Comparison of ENCODE assay signal across 16 cellular contexts in the genomic region with DNA sequence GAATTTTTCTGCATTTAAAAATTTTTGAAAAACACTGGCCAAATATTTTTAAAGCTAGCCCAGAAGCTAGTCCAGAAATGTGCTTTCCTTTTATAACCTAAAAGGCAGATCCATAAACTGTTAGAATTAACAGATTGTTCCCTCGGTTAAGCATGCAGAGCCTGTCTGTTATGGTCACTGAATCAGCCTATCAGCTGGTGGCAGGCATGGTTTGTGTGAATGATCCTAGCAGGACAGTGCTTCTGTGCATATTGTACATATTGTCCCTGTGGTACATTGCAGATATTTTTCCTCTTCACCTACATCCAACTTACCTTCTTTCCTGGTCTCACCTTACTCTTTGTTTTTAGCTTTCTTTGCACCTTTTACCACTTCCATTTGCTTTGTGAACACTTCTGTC. TPM values are rescaled to one million over a fixed set of nuclear protein-coding genes. Genes with fewer than 3 reads are reported as not detected.
"Had no signal": no experiment of that assay in that cellular context is flagged by ENCODE, and none has a peak within 500 bp of the region (broad histone marks: within the 10 kb centered on the region; RNA-seq: fewer than 3 reads in every experiment).

No MANE protein-coding gene starts in this region.

- H3K9me3 Mint-ChIP-seq: activated CD4-positive, alpha-beta memory T cell treated with anti-CD3 and anti-CD28 coated beads for 36 hours; activated naive CD4-positive, alpha-beta T cell treated with anti-CD3 and anti-CD28 coated beads, Interleukin-2, amount 50 U/mL, for 24 hours; activated T-cell treated with anti-CD3 and anti-CD28 coated beads, Interleukin-2, amount 50 U/mL, for 4 hours; immature natural killer cell had no signal

- H3K4me1 Mint-ChIP-seq: activated CD4-positive, alpha-beta T cell treated with anti-CD3 and anti-CD28 coated beads for 36 hours; activated naive CD4-positive, alpha-beta T cell treated with anti-CD3 and anti-CD28 coated beads, Interleukin-2, amount 50 U/mL, for 24 hours; immature natural killer cell had no signal

- ATAC-seq: activated CD4-positive, alpha-beta T cell treated with anti-CD3 and anti-CD28 coated beads for 36 hours; activated T-cell treated with anti-CD3 and anti-CD28 coated beads, Interleukin-2, amount 50 U/mL, for 4 hours; lower lobe of right lung had no signal

- H3K27ac Mint-ChIP-seq: activated CD4-positive, alpha-beta memory T cell treated with anti-CD3 and anti-CD28 coated beads for 36 hours; activated CD4-positive, alpha-beta T cell treated with anti-CD3 and anti-CD28 coated beads for 36 hours; activated naive CD4-positive, alpha-beta T cell treated with anti-CD3 and anti-CD28 coated beads, Interleukin-2, amount 50 U/mL, for 24 hours; immature natural killer cell had no signal

- H3K4me3 Mint-ChIP-seq: activated CD4-positive, alpha-beta memory T cell treated with anti-CD3 and anti-CD28 coated beads for 36 hours; activated CD4-positive, alpha-beta T cell treated with anti-CD3 and anti-CD28 coated beads for 36 hours; activated naive CD4-positive, alpha-beta T cell treated with anti-CD3 and anti-CD28 coated beads, Interleukin-2, amount 50 U/mL, for 24 hours; activated T-cell treated with anti-CD3 and anti-CD28 coated beads, Interleukin-2, amount 50 U/mL, for 4 hours; immature natural killer cell had no signal

- H3K36me3 Mint-ChIP-seq: activated CD4-positive, alpha-beta memory T cell treated with anti-CD3 and anti-CD28 coated beads for 36 hours; activated naive CD4-positive, alpha-beta T cell treated with anti-CD3 and anti-CD28 coated beads, Interleukin-2, amount 50 U/mL, for 24 hours had no signal

- DNase-seq: activated CD4-positive, alpha-beta memory T cell treated with anti-CD3 and anti-CD28 coated beads for 36 hours; activated CD4-positive, alpha-beta T cell treated with anti-CD3 and anti-CD28 coated beads for 36 hours; activated effector memory CD4-positive, alpha-beta T cell treated with anti-CD3 and anti-CD28 coated beads, Interleukin-2, amount 50 U/mL, for 16 hours; activated T-cell treated with anti-CD3 and anti-CD28 coated beads, Interleukin-2, amount 50 U/mL, for 4 hours; adrenal gland; colonic mucosa; foreskin fibroblast; immature natural killer cell; lower lobe of right lung; stimulated activated CD4-positive, alpha-beta T cell treated with anti-CD3 and anti-CD28 coated beads, Interleukin-4, amount 100 ng/mL, for 4 hours; stimulated activated CD8-positive, alpha-beta memory T cell treated with anti-CD3 and anti-CD28 coated beads, Interleukin-4, amount 100 ng/mL, for 48 hours; stimulated activated naive CD4-positive, alpha-beta T cell treated with Interleukin-2 at 50 U/mL for 16 hours; substantia nigra; T-helper 1 cell; T1000 had no signal

RNA-seq across cellular contexts. Expression of a gene that starts 53.3 kb away (rescaled TPM):
- total RNA-seq: activated CD4-positive, alpha-beta memory T cell treated with anti-CD3 and anti-CD28 coated beads for 36 hours; activated CD4-positive, alpha-beta T cell treated with anti-CD3 and anti-CD28 coated beads for 36 hours had no signal
